ENCODE assay signal across 8 cellular contexts in genomic region chr16:25031441-25032307, GRCh38. TPM values are rescaled to one million over a fixed set of nuclear protein-coding genes. Genes with fewer than 3 reads are reported as not detected.
DNase-seq lines count a peak whose midpoint lies in the region; ATAC-seq and TF ChIP-seq lines count a peak whose summit lies in the region.

No MANE protein-coding gene starts in this region.

- peaks cover 2% of the 10 kb centered on the region for H3K36me3 Mint-ChIP-seq in activated T-helper 1 cell treated with anti-CD3 and anti-CD28 coated beads, Interleukin-12 subunit alpha, Interleukin-12 subunit beta, Interleukin-2, Interleukin-4 antibody, amounts not matched to agents 30 ng/mL and 10 ng/mL and 1 ng/mL, durations not matched to agents 14 hours and 24 hours and 36 hours (ENCODE audit: low read depth)
- H3K36me3 Mint-ChIP-seq in naive B cell = no peaks in the 10 kb centered on the region
- no peaks in the 10 kb centered on the region for H3K36me3 Mint-ChIP-seq in stimulated activated effector memory CD8-positive, alpha-beta T cell treated with anti-CD3 and anti-CD28 coated beads, Interleukin-12 subunit alpha, Interleukin-12 subunit beta, amount 100 ng/mL, for 72 hours

- peak overlapping the region; percentile 94 for H2AFZ ChIP-seq in fibroblast of lung (ENCODE audit: low read length)

- peaks cover under 1% of the 10 kb centered on the region for H3K27me3 Mint-ChIP-seq in activated T-helper 1 cell treated with anti-CD3 and anti-CD28 coated beads, Interleukin-12 subunit alpha, Interleukin-12 subunit beta, Interleukin-2, Interleukin-4 antibody, amounts not matched to agents 30 ng/mL and 10 ng/mL and 1 ng/mL, durations not matched to agents 14 hours and 24 hours and 36 hours (ENCODE audit: insufficient read depth)
- H3K27me3 Mint-ChIP-seq in naive B cell = no peaks in the 10 kb centered on the region

- H3K36me3 ChIP-seq in KOPT-K1 (ENCODE audit: insufficient read depth, low read length) = no peaks in the 10 kb centered on the region
- no peaks in the 10 kb centered on the region for H3K36me3 ChIP-seq in Peyer's patch
- no peaks in the 10 kb centered on the region for H3K36me3 ChIP-seq in fibroblast of lung (ENCODE audit: control insufficient read depth, insufficient read depth, low read length)

- H3K4me3 ChIP-seq in Peyer's patch (peak overlapping the region; percentile 58 to 97 (median 64)), fibroblast of lung (replicated peaks in 1 of 4; ENCODE audit: control extremely low read depth in 1 of 4, insufficient read depth in 1 of 4, low read depth in 3 of 4, low read length in 4 of 4) (peak overlapping the region; percentile 57 to 97 (median 84))

- H3K79me2 ChIP-seq in fibroblast of lung (ENCODE audit: control insufficient read depth, insufficient read depth, low read length) = no peaks in the 10 kb centered on the region

- peak; percentile 69 to 83 for TF ChIP-seq POLR2A in Peyer's patch (IDR thresholded peaks at IDR 0.05)

- peaks cover 43% of the 10 kb centered on the region for H3K4me1 Mint-ChIP-seq in activated T-helper 1 cell treated with anti-CD3 and anti-CD28 coated beads, Interleukin-12 subunit alpha, Interleukin-12 subunit beta, Interleukin-2, Interleukin-4 antibody, amounts not matched to agents 30 ng/mL and 10 ng/mL and 1 ng/mL, durations not matched to agents 14 hours and 24 hours and 36 hours (ENCODE audit: low read depth)
- peaks cover 45 to 70% (median 65%) of the 10 kb centered on the region in 3 donors for H3K4me1 Mint-ChIP-seq in naive B cell
- H3K4me1 Mint-ChIP-seq in stimulated activated effector memory CD8-positive, alpha-beta T cell treated with anti-CD3 and anti-CD28 coated beads, Interleukin-12 subunit alpha, Interleukin-12 subunit beta, amount 100 ng/mL, for 72 hours = peaks cover 39% of the 10 kb centered on the region

- H4K20me1 ChIP-seq in fibroblast of lung (ENCODE audit: control insufficient read depth, extremely low read depth, insufficient read depth, low read length) = no peaks in the 10 kb centered on the region

- DNase-seq in DMS79 treated with DMSO at 0.1 percent for 48 hours (lab: John Stamatoyannopoulos, UW) = peak; percentile 92
- peak; percentile 87 to 95 (median 91) for DNase-seq in Peyer's patch
- peak; percentile 88 for DNase-seq in activated T-helper 1 cell treated with anti-CD3 and anti-CD28 coated beads, Interleukin-12 subunit alpha, Interleukin-12 subunit beta, Interleukin-2, Interleukin-4 antibody, amounts not matched to agents 30 ng/mL and 10 ng/mL and 1 ng/mL, durations not matched to agents 14 hours and 24 hours and 36 hours (ENCODE audit: low spot score)
- peak; percentile 94 to 97 for DNase-seq in fibroblast of lung (ENCODE audit: low read depth in 2 of 2)
- peak; percentile 91 for DNase-seq in naive B cell
- DNase-seq in stimulated activated effector memory CD8-positive, alpha-beta T cell treated with anti-CD3 and anti-CD28 coated beads, Interleukin-12 subunit alpha, Interleukin-12 subunit beta, amount 100 ng/mL, for 72 hours (ENCODE audit: low spot score in 2 of 2) = peak; percentile 68 to 89

- peak overlapping the region; percentile 98 for H3K27ac Mint-ChIP-seq in activated T-helper 1 cell treated with anti-CD3 and anti-CD28 coated beads, Interleukin-12 subunit alpha, Interleukin-12 subunit beta, Interleukin-2, Interleukin-4 antibody, amounts not matched to agents 30 ng/mL and 10 ng/mL and 1 ng/mL, durations not matched to agents 14 hours and 24 hours and 36 hours
- H3K27ac Mint-ChIP-seq in naive B cell = peak overlapping the region; percentile 43 to 99 (median 93)
- H3K27ac Mint-ChIP-seq in stimulated activated effector memory CD8-positive, alpha-beta T cell treated with anti-CD3 and anti-CD28 coated beads, Interleukin-12 subunit alpha, Interleukin-12 subunit beta, amount 100 ng/mL, for 72 hours = peak overlapping the region; percentile 86

- peak overlapping the region; percentile 55 for H3K27ac ChIP-seq in KOPT-K1 (ENCODE audit: low read depth, low read length, poor library complexity, severe bottlenecking)
- H3K27ac ChIP-seq in Peyer's patch = peak overlapping the region; percentile 65 to 82 (median 70)
- peak overlapping the region; percentile 28 for H3K27ac ChIP-seq in fibroblast of lung (ENCODE audit: insufficient read depth, low read length)

- no peak for TF ChIP-seq CTCF in Peyer's patch (IDR thresholded peaks at IDR 0.05)
- TF ChIP-seq CTCF in fibroblast of lung (conservative IDR thresholded peaks at IDR 0.05 in 1 of 2, IDR thresholded peaks at IDR 0.05 in 1 of 2; ENCODE audit: low read depth in 1 of 2, low read length in 2 of 2) = no peak

- H3K27me3 ChIP-seq in Peyer's patch (no peaks in the 10 kb centered on the region), fibroblast of lung (ENCODE audit: control insufficient read depth, insufficient read depth, low read length) (no peaks in the 10 kb centered on the region)

- peak overlapping the region; percentile 82 for H3K4me2 ChIP-seq in fibroblast of lung (ENCODE audit: extremely low read depth, insufficient read depth, low read length)

- H3K4me3 Mint-ChIP-seq in activated T-helper 1 cell treated with anti-CD3 and anti-CD28 coated beads, Interleukin-12 subunit alpha, Interleukin-12 subunit beta, Interleukin-2, Interleukin-4 antibody, amounts not matched to agents 30 ng/mL and 10 ng/mL and 1 ng/mL, durations not matched to agents 14 hours and 24 hours and 36 hours = peak overlapping the region; percentile 85
- peak overlapping the region; percentile 80 to 98 (median 91) for H3K4me3 Mint-ChIP-seq in naive B cell
- peak overlapping the region; percentile 94 for H3K4me3 Mint-ChIP-seq in stimulated activated effector memory CD8-positive, alpha-beta T cell treated with anti-CD3 and anti-CD28 coated beads, Interleukin-12 subunit alpha, Interleukin-12 subunit beta, amount 100 ng/mL, for 72 hours

- H3K9me3 Mint-ChIP-seq in activated T-helper 1 cell treated with anti-CD3 and anti-CD28 coated beads, Interleukin-12 subunit alpha, Interleukin-12 subunit beta, Interleukin-2, Interleukin-4 antibody, amounts not matched to agents 30 ng/mL and 10 ng/mL and 1 ng/mL, durations not matched to agents 14 hours and 24 hours and 36 hours = no peaks in the 10 kb centered on the region
- peaks cover 0 to 5% (median 0%) of the 10 kb centered on the region in 7 donors for H3K9me3 Mint-ChIP-seq in naive B cell
- H3K9me3 Mint-ChIP-seq in stimulated activated effector memory CD8-positive, alpha-beta T cell treated with anti-CD3 and anti-CD28 coated beads, Interleukin-12 subunit alpha, Interleukin-12 subunit beta, amount 100 ng/mL, for 72 hours = no peaks in the 10 kb centered on the region

- peak; percentile 96 for ATAC-seq in GM21825 (IDR thresholded peaks at IDR 0.05; ENCODE audit: unreplicated experiment)
- peak; percentile 91 to 94 for ATAC-seq in naive B cell (ENCODE audit: low read depth in 2 of 2)
- peak; percentile 100 for ATAC-seq in stimulated activated effector memory CD8-positive, alpha-beta T cell treated with anti-CD3 and anti-CD28 coated beads, Interleukin-12 subunit alpha, Interleukin-12 subunit beta, amount 100 ng/mL, for 72 hours

- H3K9me3 ChIP-seq in KOPT-K1 (ENCODE audit: insufficient read depth, low read length, poor library complexity, severe bottlenecking) (no peaks in the 10 kb centered on the region), Peyer's patch (no peaks in the 10 kb centered on the region), fibroblast of lung (ENCODE audit: control insufficient read depth, insufficient read depth, low read depth, low read length) (no peaks in the 10 kb centered on the region)

- peak overlapping the region; percentile 70 for H3K9ac ChIP-seq in fibroblast of lung (ENCODE audit: insufficient read depth, low read length)

- intact Hi-C loops in activated T-helper 1 cell treated with anti-CD3 and anti-CD28 coated beads, Interleukin-12 subunit alpha, Interleukin-12 subunit beta, Interleukin-2, Interleukin-4 antibody, amounts not matched to agents 30 ng/mL and 10 ng/mL and 1 ng/mL, durations not matched to agents 14 hours and 24 hours and 36 hours (cut with micrococcal nuclease) = loop anchor here (1.0 to 5.0 kb wide), 9 partner anchors 12 to 489 kb away; partner anchors contain the start of genes ARHGAP17, LCMT1 and ZKSCAN2

- H3K4me1 ChIP-seq in Peyer's patch = peaks cover 0 to 21% (median 11%) of the 10 kb centered on the region in 4 donors
- peaks cover 7% of the 10 kb centered on the region for H3K4me1 ChIP-seq in fibroblast of lung (ENCODE audit: control insufficient read depth, extremely low read depth, insufficient read depth, low read length)

RNA-seq across cellular contexts. Expression of gene ARHGAP17, which starts 16.5 kb away (rescaled TPM):
- total RNA-seq in Peyer's patch (100 to 1,000 TPM in 3 of 4 donors, 10 to 100 TPM in 1; 75.9 to 181 (median 136) TPM), fibroblast of lung (24.7 and 43.4 TPM in 2 replicates)
- total RNA-seq in activated T-helper 1 cell treated with anti-CD3 and anti-CD28 coated beads, Interleukin-12 subunit alpha, Interleukin-12 subunit beta, Interleukin-2, Interleukin-4 antibody, amounts not matched to agents 30 ng/mL and 10 ng/mL and 1 ng/mL, durations not matched to agents 14 hours and 24 hours and 36 hours = 80.2 and 87.3 TPM in 2 replicates
- polyA plus RNA-seq in fibroblast of lung (60.0 and 61.6 TPM in 2 replicates), naive B cell (ENCODE audit: low read depth in 6 of 6) (100 to 1,000 TPM in 4 of 6 donors, 10 to 100 TPM in 2; 90.5 to 200 (median 115) TPM)
- 90.7 and 110 TPM in 2 replicates for polyA plus RNA-seq in fibroblast of lung (2012)
- 91.7 and 92.6 TPM in 2 replicates for polyA minus RNA-seq in fibroblast of lung (ENCODE audit: low replicate concordance)

Comparison
In these comparisons a context has a peak if more than half of its experiments do, and no peak if none do; other contexts are left out.
1. Peak in every context shown above with its lines: DNase-seq, ATAC-seq, H3K4me3 ChIP-seq and H3K27ac ChIP-seq.